Comparison of ENCODE assay signal across 14 cellular contexts in the genomic region with DNA sequence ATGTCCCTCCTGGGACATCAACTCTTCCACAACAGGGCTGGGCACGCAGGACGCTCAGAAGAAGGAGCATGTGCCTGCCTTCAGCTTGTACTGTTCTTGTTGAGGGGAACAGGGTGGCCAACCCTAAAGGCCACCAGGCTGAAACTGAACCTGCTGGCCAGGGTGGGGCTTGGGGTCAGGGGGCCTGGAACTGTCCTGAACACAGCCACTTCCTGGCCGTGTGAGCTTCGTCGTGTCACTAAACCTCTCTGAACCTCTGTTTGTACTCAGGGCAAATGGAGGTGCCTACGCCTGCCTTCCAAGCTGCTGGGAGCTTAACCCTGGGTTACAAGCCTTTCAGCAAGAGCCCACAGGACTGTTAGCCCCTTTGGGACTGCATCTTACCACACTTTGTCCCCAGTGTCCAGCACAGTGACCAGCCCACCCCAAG. TPM values are rescaled to one million over a fixed set of nuclear protein-coding genes. Genes with fewer than 3 reads are reported as not detected.
DNase-seq lines count a peak whose midpoint lies in the region; ATAC-seq, FAIRE-seq and TF ChIP-seq lines count a peak whose summit lies in the region.
"Had no signal": no experiment of that assay in that cellular context is flagged by ENCODE, and none has a peak within 500 bp of the region (broad histone marks: within the 10 kb centered on the region; RNA-seq: fewer than 3 reads in every experiment).

No MANE protein-coding gene starts in this region.

- 0 out of 2 replicates have a peak, but pooled peaks cover 4% of the 10 kb centered on the region for H4K20me1 ChIP-seq in HepG2 (ENCODE audit: insufficient read depth, low read length)

- CTCF ChIA-PET in HepG2 (lab: Yijun Ruan, JAX; ENCODE audit: low intra/inter-chr PET ratio, low total read pairs), result interaction anchor here (1.2 to 1.4 kb wide), 3 partner anchors 19 to 32 kb away, joined by 3 to 27 read pairs (median 3); no protein-coding TSS in a partner anchor

- FAIRE-seq in HepG2 (lab: Jason Lieb, UNC), result no peak

- H3K27me3 Mint-ChIP-seq in nephron (ENCODE audit: low read depth), result peaks cover 61% of the 10 kb centered on the region
- H3K27me3 Mint-ChIP-seq in effector memory CD8-positive, alpha-beta T cell, result no peaks in the 10 kb centered on the region
- H3K27me3 Mint-ChIP-seq: activated naive CD8-positive, alpha-beta T cell; naive B cell had no signal

- TF ChIP-seq CTCF in HepG2 (CRISPR knock-in tag; IDR thresholded peaks at IDR 0.05) (no peak), right lobe of liver (IDR thresholded peaks at IDR 0.05) (peak in 1 of 4 donors; percentile 1), body of pancreas (IDR thresholded peaks at IDR 0.05) (no peak), nephron (IDR thresholded peaks at IDR 0.05; ENCODE audit: unreplicated experiment in 3 of 3) (peak in 1 of 3 experiments; percentile 26), coronary artery (IDR thresholded peaks at IDR 0.05) (no peak)

- H3K27me3 ChIP-seq in HepG2 (ENCODE audit: control insufficient read depth in 1 of 2, insufficient read depth in 2 of 2, low read length in 2 of 2) (peaks cover 2 to 29% of the 10 kb centered on the region in 2 experiments; a peak in 4 of 5 replicates), right lobe of liver (peaks cover 0 to 12% of the 10 kb centered on the region in 2 donors), body of pancreas (peaks cover 0 to 9% of the 10 kb centered on the region in 2 donors)

- peaks cover 21% of the 10 kb centered on the region for H3K4me1 Mint-ChIP-seq in nephron
- H3K4me1 Mint-ChIP-seq in effector memory CD8-positive, alpha-beta T cell (ENCODE audit: low read depth in 2 of 2), result peaks cover 15 to 18% of the 10 kb centered on the region in 2 donors

- intact Hi-C loops in HepG2 (cut with micrococcal nuclease; ENCODE audit: unreplicated experiment), result loop anchor here (1.0 to 5.0 kb wide), 3 partner anchors 19 to 374 kb away; partner anchors contain the start of gene DCAKD
- intact Hi-C loops in right lobe of liver (cut with DNase I), result no loop called here
- intact Hi-C loops in body of pancreas (cut with DNase I), result no loop called here

- H3K4me2 ChIP-seq in HepG2 (ENCODE audit: low read depth, low read length), result peak overlapping the region; percentile 90

- TF ChIP-seq POLR2A in HepG2 (IDR thresholded peaks at IDR 0.05; ENCODE audit: insufficient read depth in 1 of 2, low read depth in 2 of 2, low read length in 2 of 2) (no peak), right lobe of liver (IDR thresholded peaks at IDR 0.05) (no peak), body of pancreas (IDR thresholded peaks at IDR 0.05) (no peak)

- POLR2A ChIA-PET in HepG2 (lab: Yijun Ruan, JAX), result interaction anchor here (0.7 to 5.8 kb wide), 24 partner anchors 9 to 365 kb away, joined by 3 to 79 read pairs (median 5); partner anchors contain the start of genes HEXIM1, HEXIM2, MAP3K14 and NMT1

- peak overlapping the region; percentile 68 to 74 (median 68) for H3K4me3 Mint-ChIP-seq in nephron
- H3K4me3 Mint-ChIP-seq in effector memory CD8-positive, alpha-beta T cell, result no peak overlapping the region
- H3K4me3 Mint-ChIP-seq: activated naive CD8-positive, alpha-beta T cell had no signal

- H3K4me1 ChIP-seq in HepG2 (ENCODE audit: insufficient read depth, low read length), result peaks cover 66% of the 10 kb centered on the region
- peaks cover 0 to 20% (median 3%) of the 10 kb centered on the region in 4 donors for H3K4me1 ChIP-seq in right lobe of liver
- H3K4me1 ChIP-seq in body of pancreas, result peaks cover 56% of the 10 kb centered on the region

- no peak overlapping the region for H3K27ac ChIP-seq in HepG2 (ENCODE audit: extremely low read length, insufficient read depth, low read length)
- no peak overlapping the region for H3K27ac ChIP-seq in right lobe of liver
- H3K27ac ChIP-seq in body of pancreas, result peak overlapping the region in 3 of 4 donors; percentile 72 to 84 (median 76)
- H3K27ac ChIP-seq in coronary artery, result no peak overlapping the region
- no peak overlapping the region for H3K27ac ChIP-seq in caudate nucleus (ENCODE audit: low read depth, low read length)

- no TSS peak for BruUV-seq in HepG2 (replicated peaks; lab: Mats Ljungman, UMichigan)

- TF ChIP-seq EP300 in HepG2 (IDR thresholded peaks at IDR 0.05; ENCODE audit: low read depth in 2 of 2, low read length in 2 of 2) (no peak), HepG2 (CRISPR knock-in tag; IDR thresholded peaks at IDR 0.05; ENCODE audit: borderline replicate concordance) (0 out of 2 replicates have a peak, but pooled peaks have one; percentile 16)

- no peaks in the 10 kb centered on the region; a peak in 1 of 5 replicates for H3K36me3 ChIP-seq in HepG2 (replicated peaks in 1 of 2; ENCODE audit: control insufficient read depth in 1 of 2, insufficient read depth in 2 of 2, low read length in 2 of 2)
- no peaks in the 10 kb centered on the region for H3K36me3 ChIP-seq in right lobe of liver
- H3K36me3 ChIP-seq in body of pancreas (replicated peaks in 1 of 2; ENCODE audit: insufficient read depth in 1 of 2, low read depth in 2 of 2), result no peaks in the 10 kb centered on the region

- no peaks in the 10 kb centered on the region for H3K36me3 Mint-ChIP-seq in nephron (ENCODE audit: low read depth)
- H3K36me3 Mint-ChIP-seq in effector memory CD8-positive, alpha-beta T cell (ENCODE audit: insufficient read depth), result peaks cover 2% of the 10 kb centered on the region
- H3K36me3 Mint-ChIP-seq: naive B cell had no signal

- WGBS in HepG2 (ENCODE audit: low lambda C conversion rate), result 0% methylated on average over 3 of the region's 6 CpGs
- WGBS in right lobe of liver (ENCODE audit: insufficient coverage, low coverage, low lambda C conversion rate, missing lambda C conversion rate), result 58% methylated on average over 4 of the region's 6 CpGs
- 20 to 45% methylated on average over 2 to 6 of the region's 6 CpGs for WGBS in body of pancreas, 2 donors

- DNase-seq in HepG2 (ENCODE audit: low spot score) (no peak), right lobe of liver (no peak), body of pancreas (no peak), coronary artery (ENCODE audit: low spot score) (no peak), NCI-H1694 (lab: John Stamatoyannopoulos, UW) (no peak), caudate nucleus (lab: John Stamatoyannopoulos, UW) (no peak)
- DNase-seq in effector memory CD8-positive, alpha-beta T cell, result no peak
- DNase-seq: activated T-cell treated with anti-CD3 and anti-CD28 coated beads for 4 hours; central memory CD4-positive, alpha-beta T cell; naive B cell; NCI-H446 treated with DMSO at 0.1 percent for 48 hours; stimulated activated CD4-positive, alpha-beta T cell treated with anti-CD3 and anti-CD28 coated beads, Interleukin-4, amount 100 ng/mL, for 4 hours had no signal

- no peaks in the 10 kb centered on the region for H3K9me3 ChIP-seq in HepG2 (ENCODE audit: low read length)
- no peaks in the 10 kb centered on the region for H3K9me3 ChIP-seq in right lobe of liver
- H3K9me3 ChIP-seq in body of pancreas, result no peaks in the 10 kb centered on the region

- no peak overlapping the region for H3K9ac ChIP-seq in HepG2 (ENCODE audit: insufficient read depth, low read depth, low read length)

- H3K4me3 ChIP-seq in HepG2 (replicated peaks in 1 of 3; ENCODE audit: insufficient read depth in 1 of 3, low read depth in 2 of 3, low read length in 3 of 3) (peak overlapping the region; percentile 79 to 87 (median 83); a peak in 5 of 6 replicates), right lobe of liver (no peak overlapping the region), body of pancreas (no peak overlapping the region), coronary artery (no peak overlapping the region)

- peaks cover 27% of the 10 kb centered on the region for H3K79me2 ChIP-seq in HepG2 (ENCODE audit: insufficient read depth, low read length)

- no peaks in the 10 kb centered on the region for H3K9me3 Mint-ChIP-seq in nephron
- no peaks in the 10 kb centered on the region for H3K9me3 Mint-ChIP-seq in effector memory CD8-positive, alpha-beta T cell
- H3K9me3 Mint-ChIP-seq: naive B cell had no signal

- no peak for TF ChIP-seq RAD21 in HepG2 (CRISPR knock-in tag; IDR thresholded peaks at IDR 0.05)

- ATAC-seq in HepG2 (peak; percentile 17), right lobe of liver (no peak), body of pancreas (no peak)
- ATAC-seq in effector memory CD8-positive, alpha-beta T cell (replicated peaks), result no peak

- in situ Hi-C loops in HepG2 (cut with HindIII; ENCODE audit: extremely low pct_ligation_motif_present, low pct_unique_long_range_greater_than_20kb), result no loop called here

- H2AFZ ChIP-seq in HepG2 (ENCODE audit: low read length), result peak overlapping the region; percentile 18

- H3K27ac Mint-ChIP-seq in nephron, result peak overlapping the region in 1 of 3 experiments; percentile 31
- peak overlapping the region in 1 of 2 donors; percentile 67 for H3K27ac Mint-ChIP-seq in effector memory CD8-positive, alpha-beta T cell
- H3K27ac Mint-ChIP-seq: activated naive CD8-positive, alpha-beta T cell had no signal

RNA-seq across cellular contexts. Expression of gene ARHGAP27, which starts 6.7 kb away (rescaled TPM):
- total RNA-seq in HepG2 (2016; rRNA removed; fragmentation: Illumina TruSeq; extraction: Trizol) (7.8 and 18.9 TPM in 2 replicates), right lobe of liver (1 to 10 TPM; 4.9 to 9.3 (median 6.8) TPM), body of pancreas (10 to 100 TPM; 12.7 to 35.3 TPM)
- total RNA-seq in HepG2 (2016; cell fraction: cytosol; rRNA removed; fragmentation: Illumina TruSeq; extraction: Trizol; ENCODE audit: low read depth), result 4.4 and 4.5 TPM in 2 replicates
- total RNA-seq in HepG2 (2016; cell fraction: insoluble cytoplasmic fraction; rRNA removed; fragmentation: Illumina TruSeq; extraction: Trizol), result 6.7 and 19.6 TPM in 2 replicates
- 5.4 and 5.6 TPM in 2 replicates for total RNA-seq in HepG2 (2016; cell fraction: membrane; rRNA removed; fragmentation: Illumina TruSeq; extraction: Trizol)
- 23.4 and 28.4 TPM in 2 replicates for total RNA-seq in HepG2 (2016; cell fraction: nucleus; rRNA removed; fragmentation: Illumina TruSeq; extraction: Trizol)
- 15.5 and 20.0 TPM in 2 replicates for polyA plus RNA-seq in HepG2 (2011; rRNA removed)
- polyA plus RNA-seq in HepG2 (2011; cell fraction: cytosol; rRNA removed), result 5.4 and 8.7 TPM in 2 replicates
- polyA plus RNA-seq in HepG2 (2011; cell fraction: nucleus; rRNA removed), result 141 and 178 TPM in 2 replicates
- 6.9 and 8.4 TPM in 2 replicates for polyA plus RNA-seq in HepG2 (2012)
- polyA plus RNA-seq in HepG2 (2016; cell fraction: cytosol; fragmentation: Illumina TruSeq; extraction: Trizol; ENCODE audit: low read depth), result 1.1 and 1.5 TPM in 2 replicates
- polyA plus RNA-seq in HepG2 (2016; cell fraction: insoluble cytoplasmic fraction; fragmentation: Illumina TruSeq; extraction: Trizol; ENCODE audit: low read depth), result 8.6 and 9.5 TPM in 2 replicates
- 2.5 and 2.7 TPM in 2 replicates for polyA plus RNA-seq in HepG2 (2016; cell fraction: membrane; fragmentation: Illumina TruSeq; extraction: Trizol; ENCODE audit: low read depth)
- polyA plus RNA-seq in HepG2 (2016; cell fraction: nucleus; fragmentation: Illumina TruSeq; extraction: Trizol; ENCODE audit: insufficient read depth, low read depth), result 67.3 and 73.4 TPM in 2 replicates
- polyA minus RNA-seq in HepG2 (2011; rRNA and poly(A)+ RNA removed; ENCODE audit: low replicate concordance), result 17.3 and 32.8 TPM in 2 replicates
- 4.6 and 4.8 TPM in 2 replicates for polyA minus RNA-seq in HepG2 (2011; cell fraction: cytosol; rRNA and poly(A)+ RNA removed)
- 26.1 and 28.0 TPM in 2 replicates for polyA minus RNA-seq in HepG2 (2011; cell fraction: nucleus; rRNA and poly(A)+ RNA removed)

Comparison
In these comparisons a context has a peak if more than half of its experiments do, and no peak if none do; other contexts are left out.
1. H3K4me3 ChIP-seq: peak in HepG2 (3 of 3); none in right lobe of liver (0 of 3), body of pancreas (0 of 2) and coronary artery (single experiment).
2. H3K27ac ChIP-seq: peak in body of pancreas (3 of 4); none in HepG2 (single experiment), right lobe of liver (0 of 3), coronary artery (0 of 2) and caudate nucleus (single experiment).
3. H3K4me3 Mint-ChIP-seq: peak in nephron (3 of 3); none in effector memory CD8-positive, alpha-beta T cell (0 of 2).